ENCODE assay signal across 32 cellular contexts in the genomic region with DNA sequence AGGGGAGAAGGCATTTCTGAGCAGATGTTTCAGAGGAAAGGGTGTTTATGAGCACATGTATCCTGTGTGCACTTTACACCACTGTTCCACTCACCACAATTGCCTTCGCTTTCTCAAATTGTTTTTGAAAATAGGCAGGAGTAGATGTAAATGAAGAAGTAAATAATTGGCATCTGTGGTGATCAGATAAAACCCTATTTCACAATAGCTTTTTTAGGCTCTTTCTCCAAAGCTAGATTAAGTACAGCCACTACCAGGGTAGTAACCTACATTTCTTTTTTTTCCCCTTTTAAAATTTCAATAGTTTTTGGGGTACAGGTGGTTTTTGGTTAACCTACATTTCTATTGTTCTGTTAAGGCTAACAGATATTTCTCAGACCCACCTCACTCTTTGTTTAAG. TPM values are rescaled to one million over a fixed set of nuclear protein-coding genes. Genes with fewer than 3 reads are reported as not detected.
"Had no signal": no experiment of that assay in that cellular context is flagged by ENCODE, and none has a peak within 500 bp of the region (broad histone marks: within the 10 kb centered on the region; RNA-seq: fewer than 3 reads in every experiment).

No MANE protein-coding gene starts in this region.

- DNase-seq: activated B cell treated with CpG ODN at 0.5 μM for 24 hours; activated CD4-positive, alpha-beta T cell treated with anti-CD3 and anti-CD28 coated beads for 48 hours; activated CD4-positive, alpha-beta T cell treated with anti-CD3 and anti-CD28 coated beads, Interleukin-2, amount 50 U/mL, for 1 hour; activated CD4-positive, alpha-beta T cell treated with anti-CD3 and anti-CD28 coated beads, Interleukin-2, amount 50 U/mL, for 48 hours; activated CD8-positive, alpha-beta memory T cell treated with anti-CD3 and anti-CD28 coated beads, Interleukin-2, amount 10 ng/mL, durations not matched to agents 7 days and 5 days; activated CD8-positive, alpha-beta memory T cell treated with anti-CD3 and anti-CD28 coated beads, Interleukin-2, amount 50 U/mL, for 4 hours; activated CD8-positive, alpha-beta T cell treated with anti-CD3 and anti-CD28 coated beads for 36 hours; activated effector memory CD4-positive, alpha-beta T cell treated with Interleukin-2 at 50 U/mL for 16 hours; activated gamma-delta T cell treated with Interleukin-2 at 50 U/mL for 16 hours; activated naive CD4-positive, alpha-beta T cell treated with anti-CD3 and anti-CD28 coated beads, Interleukin-2, amount 50 U/mL, for 16 hours; activated naive CD4-positive, alpha-beta T cell treated with Interleukin-2 at 50 U/mL for 16 hours; activated T-cell treated with anti-CD3 and anti-CD28 coated beads, Interleukin-2, amount 50 U/mL, for 24 hours; amniotic stem cell; anterior cingulate cortex; brain microvascular endothelial cell; cortex of kidney; dermis blood vessel endothelial cell; effector CD4-positive, alpha-beta T cell; effector memory CD8-positive, alpha-beta T cell; erythroblast; gastrocnemius medialis; glutamatergic neuron; T-helper 9 cell; WERI-Rb-1 had no signal

- H3K27me3 ChIP-seq: brain microvascular endothelial cell, esophagus muscularis mucosa, gastrocnemius medialis, heart left ventricle, hepatocyte had no signal

- H3K27ac ChIP-seq: brain microvascular endothelial cell, esophagus muscularis mucosa, foreskin keratinocyte, gastrocnemius medialis, heart left ventricle, hepatocyte, WERI-Rb-1 had no signal

- H3K4me3 ChIP-seq: esophagus muscularis mucosa, gastrocnemius medialis, heart left ventricle, hepatocyte had no signal

- H3K36me3 ChIP-seq: brain microvascular endothelial cell, gastrocnemius medialis, WERI-Rb-1 had no signal

- H2AFZ ChIP-seq: hepatocyte had no signal

- H3K4me2 ChIP-seq: hepatocyte had no signal

- H3K4me1 ChIP-seq: esophagus muscularis mucosa, foreskin keratinocyte, gastrocnemius medialis, heart left ventricle had no signal

- ATAC-seq: activated CD4-positive, CD25-positive, alpha-beta regulatory T cell treated with anti-CD3 and anti-CD28 coated beads, Interleukin-2, amount 50 U/mL, for 24 hours; activated CD8-positive, alpha-beta memory T cell treated with anti-CD3 and anti-CD28 coated beads, Interleukin-2, amount 10 ng/mL, durations not matched to agents 7 days and 5 days; activated CD8-positive, alpha-beta T cell treated with anti-CD3 and anti-CD28 coated beads for 36 hours; activated T-helper 17 cell treated with anti-CD3 and anti-CD28 coated beads, Interleukin-2, amount 50 U/mL, for 72 hours; effector memory CD8-positive, alpha-beta T cell; foreskin keratinocyte; gastrocnemius medialis; heart left ventricle had no signal

RNA-seq across cellular contexts. Expression of gene TMEM178A, which starts 40.6 kb away (rescaled TPM):
- total RNA-seq: activated B cell treated with CpG ODN at 0.5 μM for 24 hours; activated CD8-positive, alpha-beta memory T cell treated with anti-CD3 and anti-CD28 coated beads for 36 hours; activated CD8-positive, alpha-beta memory T cell treated with anti-CD3 and anti-CD28 coated beads, Interleukin-2, amount 10 ng/mL, durations not matched to agents 7 days and 5 days; dermis blood vessel endothelial cell; foreskin keratinocyte; T-helper 2 cell treated with Interferon-gamma antibody and Interleukin-4, amounts not matched to agents 100 ng/mL and 5 ng/mL, for 36 hours had no signal
